Comparison of ENCODE assay signal across 9 cellular contexts in the genomic region with DNA sequence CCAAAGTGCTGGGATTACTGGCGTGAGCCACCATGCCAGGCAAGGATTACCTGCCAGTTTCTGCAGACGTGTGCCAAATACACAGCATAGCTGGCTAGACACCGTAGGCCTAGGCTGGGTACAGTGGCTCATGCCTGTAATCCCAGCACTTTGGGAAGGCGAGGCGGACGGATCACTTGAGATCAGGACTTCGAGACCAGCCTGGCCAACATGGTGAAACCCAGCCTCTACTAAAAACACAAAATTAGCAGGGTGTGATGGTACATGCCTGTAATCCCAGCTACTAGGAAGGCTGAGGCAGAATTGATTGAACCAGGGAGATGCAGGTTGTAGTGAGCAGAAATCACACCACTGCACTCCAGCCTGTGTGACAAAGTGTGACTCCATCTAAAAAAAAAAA. TPM values are rescaled to one million over a fixed set of nuclear protein-coding genes. Genes with fewer than 3 reads are reported as not detected.
DNase-seq lines count a peak whose midpoint lies in the region; ATAC-seq and TF ChIP-seq lines count a peak whose summit lies in the region.
"Had no signal": no experiment of that assay in that cellular context is flagged by ENCODE, and none has a peak within 500 bp of the region (broad histone marks: within the 10 kb centered on the region; RNA-seq: fewer than 3 reads in every experiment).

No MANE protein-coding gene starts in this region.

- POLR2A ChIA-PET in HEK293 (lab: Yijun Ruan, JAX), result interaction anchor here (1.3 to 2.0 kb wide), 2 partner anchors 11 to 53 kb away, joined by 4 to 5 read pairs; no protein-coding TSS in a partner anchor

- H3K27ac ChIP-seq in HEK293 (ENCODE audit: extremely low read depth, low read depth, low read length), result peak overlapping the region; percentile 95; the same call in 1 of the 2 replicates

- H3K27me3 Mint-ChIP-seq in T-helper 17 cell, result no peaks in the 10 kb centered on the region

- intact Hi-C loops in mucosa of descending colon (cut with DNase I, micrococcal nuclease), result no loop called here

- H3K4me2 ChIP-seq in skeletal muscle satellite cell (ENCODE audit: low read length), result peak overlapping the region; percentile 90

- H3K4me1 Mint-ChIP-seq in T-helper 17 cell, result peaks cover 5% of the 10 kb centered on the region

- peaks cover 6% of the 10 kb centered on the region for H3K36me3 Mint-ChIP-seq in T-helper 17 cell (ENCODE audit: low read depth)

- H3K9me3 ChIP-seq in HEK293 (ENCODE audit: control insufficient read depth, insufficient read depth, low read depth, low read length), result no peaks in the 10 kb centered on the region
- H3K9me3 ChIP-seq in T-helper 17 cell (ENCODE audit: control insufficient read depth, low read length, poor library complexity, severe bottlenecking), result no peaks in the 10 kb centered on the region
- H3K9me3 ChIP-seq in skeletal muscle satellite cell (replicated peaks; ENCODE audit: low read length), result no peaks in the 10 kb centered on the region
- no peaks in the 10 kb centered on the region for H3K9me3 ChIP-seq in mucosa of descending colon

- no peak for TF ChIP-seq CTCF in HEK293 (tag by site-specific recombination; IDR thresholded peaks at IDR 0.05)
- no peak for TF ChIP-seq CTCF in fibroblast of pulmonary artery (IDR thresholded peaks at IDR 0.05; ENCODE audit: low read length, missing control alignments)
- TF ChIP-seq CTCF in mucosa of descending colon (IDR thresholded peaks at IDR 0.05), result no peak
- TF ChIP-seq CTCF in omental fat pad (IDR thresholded peaks at IDR 0.05), result no peak

- H3K4me3 ChIP-seq in HEK293 (ENCODE audit: low read depth, low read length) (peak overlapping the region; percentile 93), fibroblast of pulmonary artery (replicated peaks; ENCODE audit: low read depth, low read length) (peak overlapping the region; percentile 97), skeletal muscle satellite cell (ENCODE audit: low read length) (peak overlapping the region; percentile 98), mucosa of descending colon (no peak overlapping the region)

- H3K36me3 ChIP-seq in HEK293 (ENCODE audit: control insufficient read depth in 2 of 2, insufficient read depth in 1 of 2, low read length in 2 of 2) (peaks cover 38 to 41% of the 10 kb centered on the region in 2 experiments), skeletal muscle satellite cell (ENCODE audit: insufficient read depth, low read length) (peaks cover 19% of the 10 kb centered on the region), mucosa of descending colon (ENCODE audit: low read depth) (peaks cover 4% of the 10 kb centered on the region)

- H3K9ac ChIP-seq in skeletal muscle satellite cell (ENCODE audit: low read depth, low read length), result peak overlapping the region; percentile 97

- ATAC-seq in T-helper 17 cell (no peak), mucosa of descending colon (no peak), omental fat pad (ENCODE audit: low FRiP score) (no peak), GM18873 (IDR thresholded peaks at IDR 0.05; ENCODE audit: low FRiP score, unreplicated experiment) (no peak)

- H3K27ac Mint-ChIP-seq in T-helper 17 cell, result peak overlapping the region; percentile 91

- DNase-seq in T-helper 17 cell (no peak), fibroblast of pulmonary artery (ENCODE audit: low read depth) (no peak), mucosa of descending colon (no peak), NCI-H2227 (lab: John Stamatoyannopoulos, UW; ENCODE audit: unreplicated experiment) (no peak), omental fat pad (ENCODE audit: low spot score) (no peak)
- DNase-seq: left ventricle myocardium superior had no signal

- no peaks in the 10 kb centered on the region for H3K4me1 ChIP-seq in HEK293 (ENCODE audit: control insufficient read depth, insufficient read depth, low read length)
- H3K4me1 ChIP-seq in skeletal muscle satellite cell (ENCODE audit: control insufficient read depth, insufficient read depth, low read length), result peaks cover 19% of the 10 kb centered on the region
- peaks cover 22% of the 10 kb centered on the region for H3K4me1 ChIP-seq in mucosa of descending colon (ENCODE audit: low read depth)

- no peaks in the 10 kb centered on the region for H3K27me3 ChIP-seq in skeletal muscle satellite cell (ENCODE audit: control insufficient read depth, insufficient read depth, low read length)

- peak overlapping the region; percentile 31 for H3K4me3 Mint-ChIP-seq in T-helper 17 cell

- CTCF ChIA-PET in HEK293 (lab: Yijun Ruan, JAX), result interaction anchor here (0.6 to 1.1 kb wide), 4 partner anchors 39 to 247 kb away, joined by 3 to 7 read pairs (median 3); no protein-coding TSS in a partner anchor

TF ChIP-seq in HEK293, 187 proteins besides CTCF, POLR2A, EP300 and RAD21:
- TF ChIP-seq, protein P1, sequence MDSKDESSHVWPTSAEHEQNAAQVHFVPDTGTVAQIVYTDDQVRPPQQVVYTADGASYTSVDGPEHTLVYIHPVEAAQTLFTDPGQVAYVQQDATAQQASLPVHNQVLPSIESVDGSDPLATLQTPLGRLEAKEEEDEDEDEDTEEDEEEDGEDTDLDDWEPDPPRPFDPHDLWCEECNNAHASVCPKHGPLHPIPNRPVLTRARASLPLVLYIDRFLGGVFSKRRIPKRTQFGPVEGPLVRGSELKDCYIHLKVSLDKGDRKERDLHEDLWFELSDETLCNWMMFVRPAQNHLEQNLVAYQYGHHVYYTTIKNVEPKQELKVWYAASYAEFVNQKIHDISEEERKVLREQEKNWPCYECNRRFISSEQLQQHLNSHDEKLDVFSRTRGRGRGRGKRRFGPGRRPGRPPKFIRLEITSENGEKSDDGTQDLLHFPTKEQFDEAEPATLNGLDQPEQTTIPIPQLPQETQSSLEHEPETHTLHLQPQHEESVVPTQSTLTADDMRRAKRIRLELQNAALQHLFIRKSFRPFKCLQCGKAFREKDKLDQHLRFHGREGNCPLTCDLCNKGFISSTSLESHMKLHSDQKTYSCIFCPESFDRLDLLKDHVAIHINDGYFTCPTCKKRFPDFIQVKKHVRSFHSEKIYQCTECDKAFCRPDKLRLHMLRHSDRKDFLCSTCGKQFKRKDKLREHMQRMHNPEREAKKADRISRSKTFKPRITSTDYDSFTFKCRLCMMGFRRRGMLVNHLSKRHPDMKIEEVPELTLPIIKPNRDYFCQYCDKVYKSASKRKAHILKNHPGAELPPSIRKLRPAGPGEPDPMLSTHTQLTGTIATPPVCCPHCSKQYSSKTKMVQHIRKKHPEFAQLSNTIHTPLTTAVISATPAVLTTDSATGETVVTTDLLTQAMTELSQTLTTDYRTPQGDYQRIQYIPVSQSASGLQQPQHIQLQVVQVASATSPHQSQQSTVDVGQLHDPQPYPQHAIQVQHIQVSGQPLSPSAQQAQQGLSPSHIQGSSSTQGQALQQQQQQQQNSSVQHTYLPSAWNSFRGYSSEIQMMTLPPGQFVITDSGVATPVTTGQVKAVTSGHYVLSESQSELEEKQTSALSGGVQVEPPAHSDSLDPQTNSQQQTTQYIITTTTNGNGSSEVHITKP (tag by site-specific recombination; IDR thresholded peaks at IDR 0.05), result peak; percentile 62; the same call in 1 of the 2 replicates
- no peak for TF ChIP-seq ZNF426 (tag by site-specific recombination; IDR thresholded peaks at IDR 0.05)
- TF ChIP-seq, protein P2, sequence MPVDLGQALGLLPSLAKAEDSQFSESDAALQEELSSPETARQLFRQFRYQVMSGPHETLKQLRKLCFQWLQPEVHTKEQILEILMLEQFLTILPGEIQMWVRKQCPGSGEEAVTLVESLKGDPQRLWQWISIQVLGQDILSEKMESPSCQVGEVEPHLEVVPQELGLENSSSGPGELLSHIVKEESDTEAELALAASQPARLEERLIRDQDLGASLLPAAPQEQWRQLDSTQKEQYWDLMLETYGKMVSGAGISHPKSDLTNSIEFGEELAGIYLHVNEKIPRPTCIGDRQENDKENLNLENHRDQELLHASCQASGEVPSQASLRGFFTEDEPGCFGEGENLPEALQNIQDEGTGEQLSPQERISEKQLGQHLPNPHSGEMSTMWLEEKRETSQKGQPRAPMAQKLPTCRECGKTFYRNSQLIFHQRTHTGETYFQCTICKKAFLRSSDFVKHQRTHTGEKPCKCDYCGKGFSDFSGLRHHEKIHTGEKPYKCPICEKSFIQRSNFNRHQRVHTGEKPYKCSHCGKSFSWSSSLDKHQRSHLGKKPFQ (tag by site-specific recombination; IDR thresholded peaks at IDR 0.05), result peak; percentile 77

RNA-seq across cellular contexts. Expression of a gene that starts 0.9 kb away (rescaled TPM):
- 10 to 100 TPM in 1 of 2 donors, 1 to 10 TPM in 1; 9.5 to 12.4 TPM for total RNA-seq in T-helper 17 cell
- 23.6 and 26.6 TPM in 2 replicates for total RNA-seq in skeletal muscle satellite cell (2012; rRNA removed)
- total RNA-seq in mucosa of descending colon, result 10 to 100 TPM; 14.8 to 23.7 (median 15.9) TPM
- total RNA-seq in omental fat pad, result 10 to 100 TPM; 10.9 to 14.8 (median 12.3) TPM

RNA-seq across cellular contexts. Expression of a gene that starts 35.9 kb away (rescaled TPM):
- 10 to 100 TPM in 1 of 2 donors, 1 to 10 TPM in 1; 3.2 to 13.4 TPM for total RNA-seq in T-helper 17 cell
- total RNA-seq in skeletal muscle satellite cell (2012; rRNA removed), result 34.7 and 45.9 TPM in 2 replicates
- 10 to 100 TPM; 57.6 to 77.7 (median 67.1) TPM for total RNA-seq in mucosa of descending colon
- 10 to 100 TPM in 3 of 4 donors, 1 to 10 TPM in 1; 9.6 to 23.3 (median 16.4) TPM for total RNA-seq in omental fat pad

RNA-seq across cellular contexts. Expression of a gene that starts 43.5 kb away (rescaled TPM):
- 1 to 10 TPM; 2.2 to 8.6 TPM for total RNA-seq in T-helper 17 cell
- 0.76 and 1.1 TPM in 2 replicates for total RNA-seq in skeletal muscle satellite cell (2012; rRNA removed)
- total RNA-seq in mucosa of descending colon, result 1 to 10 TPM; 3.1 to 8.1 (median 6.9) TPM
- 10 to 100 TPM in 3 of 4 donors, 1 to 10 TPM in 1; 3.0 to 19.4 (median 16.5) TPM for total RNA-seq in omental fat pad
